8 cellular contexts compared by ENCODE assay signal in genomic region chr11:76770642-76771445, GRCh38. TPM values are rescaled to one million over a fixed set of nuclear protein-coding genes. Genes with fewer than 3 reads are reported as not detected.
DNase-seq lines count a peak whose midpoint lies in the region; ATAC-seq and TF ChIP-seq lines count a peak whose summit lies in the region.
"Had no signal": no experiment of that assay in that cellular context is flagged by ENCODE, and none has a peak within 500 bp of the region (broad histone marks: within the 10 kb centered on the region; RNA-seq: fewer than 3 reads in every experiment).

No MANE protein-coding gene starts in this region.

- intact Hi-C loops in left colon (cut with DNase I, micrococcal nuclease) = no loop called here

- no peaks in the 10 kb centered on the region for H3K27me3 ChIP-seq in tibial nerve

- peaks cover 0 to 87% (median 47%) of the 10 kb centered on the region in 4 donors for H3K4me1 ChIP-seq in tibial nerve

- TF ChIP-seq POLR2A in tibial nerve (IDR thresholded peaks at IDR 0.05) = no peak

- TF ChIP-seq CTCF in astrocyte of the cerebellum (IDR thresholded peaks at IDR 0.05; ENCODE audit: low read depth, low read length, missing control alignments) (no peak), tibial nerve (IDR thresholded peaks at IDR 0.05) (no peak)

- in situ Hi-C loops in astrocyte of the cerebellum (cut with HindIII; ENCODE audit: low sequenced_read_pairs) = no loop called here

- no peak overlapping the region for H3K4me3 ChIP-seq in astrocyte of the cerebellum (ENCODE audit: low read depth, low read length)
- no peak overlapping the region for H3K4me3 ChIP-seq in tibial nerve

- H3K9me3 ChIP-seq in tibial nerve = peaks cover 0 to 4% (median under 1%) of the 10 kb centered on the region in 4 donors

- TF ChIP-seq EP300 in tibial nerve (IDR thresholded peaks at IDR 0.05) = peak; percentile 41 to 92

- DNase-seq in HT1080 (ENCODE audit: low read depth) = peak; percentile 91
- peak; percentile 93 for DNase-seq in astrocyte of the cerebellum (ENCODE audit: low read depth)
- DNase-seq in left colon = peak; percentile 48 to 78
- peak; percentile 72 to 85 for DNase-seq in tibial nerve (ENCODE audit: low spot score in 2 of 2)
- DNase-seq in NCI-H2171 (lab: John Stamatoyannopoulos, UW) = no peak
- DNase-seq in effector CD8-positive, alpha-beta T cell (lab: John Stamatoyannopoulos, UW) = no peak
- no peak for DNase-seq in DMS79 treated with DMSO at 0.1 percent for 48 hours (lab: John Stamatoyannopoulos, UW)
- DNase-seq: natural killer cell had no signal

- H3K27ac ChIP-seq in tibial nerve = peak overlapping the region; percentile 62 to 84 (median 70)

- peak; percentile 31 for ATAC-seq in left colon

- no peaks in the 10 kb centered on the region for H3K36me3 ChIP-seq in tibial nerve

- 5 to 33% methylated on average over 6 of the region's 6 CpGs for WGBS in tibial nerve, 2 donors

RNA-seq across cellular contexts. Expression of gene TSKU, which starts 12.3 kb away (rescaled TPM):
- total RNA-seq in HT1080 (2014; rRNA removed; shearing (Covaris generic)) = 21.9 and 33.8 TPM in 2 replicates
- 44.3 and 51.3 TPM in 2 replicates for polyA plus RNA-seq in HT1080 (2015; cell fraction: cytosol; rRNA removed)
- polyA plus RNA-seq in HT1080 (2015; cell fraction: nucleus; rRNA removed) = 18.9 and 24.0 TPM in 2 replicates
- 10 to 100 TPM; 38.4 to 42.6 TPM for total RNA-seq in left colon
- total RNA-seq in tibial nerve = 100 to 1,000 TPM; 140 to 385 (median 202) TPM
- total RNA-seq: natural killer cell had no signal

Comparison
In these comparisons a context has a peak if more than half of its experiments do, and no peak if none do; other contexts are left out.
1. DNase-seq: peak in HT1080 (single experiment), astrocyte of the cerebellum (single experiment), left colon (2 of 2) and tibial nerve (2 of 2); none in NCI-H2171 (single experiment), effector CD8-positive, alpha-beta T cell (single experiment) and DMS79 treated with DMSO at 0.1 percent for 48 hours (single experiment).